Comparison of ENCODE assay signal across 16 cellular contexts in the genomic region with DNA sequence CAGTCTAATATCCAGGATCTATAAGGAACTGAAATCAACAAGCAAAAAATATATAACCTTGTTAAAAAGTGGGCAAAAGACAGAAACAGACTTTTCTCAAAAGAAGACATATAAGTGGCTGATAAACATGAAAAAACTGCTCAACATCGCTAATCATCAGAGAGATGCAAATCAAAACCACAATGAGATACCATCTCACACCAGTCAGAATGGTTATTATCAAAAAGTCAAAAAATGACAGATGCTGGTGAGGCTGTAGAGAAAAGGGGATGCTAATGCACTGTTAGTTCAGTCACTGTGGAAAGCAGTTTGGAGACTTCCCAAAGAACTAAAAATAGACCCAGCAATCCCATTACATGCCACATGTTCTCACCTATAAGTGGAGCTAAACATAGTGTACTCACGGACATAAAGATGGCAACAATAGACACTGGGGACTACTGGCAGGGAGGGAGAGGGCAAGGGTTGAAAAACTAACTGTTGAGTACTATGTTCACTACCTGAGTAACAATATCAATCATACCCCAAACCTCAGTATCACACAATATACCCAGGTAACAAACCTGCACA. TPM values are rescaled to one million over a fixed set of nuclear protein-coding genes. Genes with fewer than 3 reads are reported as not detected.
DNase-seq lines count a peak whose midpoint lies in the region; ATAC-seq and TF ChIP-seq lines count a peak whose summit lies in the region.
"Had no signal": no experiment of that assay in that cellular context is flagged by ENCODE, and none has a peak within 500 bp of the region (broad histone marks: within the 10 kb centered on the region; RNA-seq: fewer than 3 reads in every experiment).

No MANE protein-coding gene starts in this region.

- peaks cover 0 to 10% (median 0%) of the 10 kb centered on the region in 12 donors for H3K4me1 ChIP-seq in heart left ventricle
- peaks cover 12% of the 10 kb centered on the region for H3K4me1 ChIP-seq in left ventricle myocardium inferior

- no peaks in the 10 kb centered on the region for H3K36me3 ChIP-seq in heart left ventricle
- no peaks in the 10 kb centered on the region for H3K36me3 ChIP-seq in left ventricle myocardium inferior

- peaks cover 22% of the 10 kb centered on the region for H3K36me3 Mint-ChIP-seq in glutamatergic neuron (ENCODE audit: unreplicated experiment)
- no peaks in the 10 kb centered on the region for H3K36me3 Mint-ChIP-seq in stimulated activated naive B cell treated with anti-CD40 and anti-IgM and Interleukin-4, amounts not matched to agents 10 μg/mL and 1 μg/mL and 100 μg/mL, for 72 hours

- 37 to 47% (median 40%) methylated on average over 2 of the region's 2 CpGs for WGBS in heart left ventricle, 4 donors

- peaks cover 14% of the 10 kb centered on the region for H3K27me3 Mint-ChIP-seq in glutamatergic neuron (ENCODE audit: unreplicated experiment)
- peaks cover 3 to 25% of the 10 kb centered on the region in 2 donors for H3K27me3 Mint-ChIP-seq in stimulated activated naive B cell treated with anti-CD40 and anti-IgM and Interleukin-4, amounts not matched to agents 10 μg/mL and 1 μg/mL and 100 μg/mL, for 72 hours

- no peak overlapping the region for H3K27ac ChIP-seq in heart left ventricle
- no peak overlapping the region for H3K27ac ChIP-seq in left ventricle myocardium inferior (replicated peaks)
- H3K27ac ChIP-seq: 22Rv1, HL-60 had no signal

- intact Hi-C loops in heart left ventricle (cut with DNase I) (no loop called here), left ventricle myocardium inferior (cut with micrococcal nuclease) (no loop called here)

- H3K9me3 ChIP-seq in heart left ventricle (peaks cover 0 to 22% (median 0%) of the 10 kb centered on the region in 12 donors), left ventricle myocardium inferior (replicated peaks) (peaks cover 17% of the 10 kb centered on the region)

- DNase-seq in NCI-H1694 (lab: John Stamatoyannopoulos, UW) (peak; percentile 14), NCI-H1694 treated with DMSO at 0.1 percent for 48 hours (lab: John Stamatoyannopoulos, UW) (no peak), heart left ventricle (no peak), left ventricle myocardium inferior (no peak), glutamatergic neuron (no peak), islet precursor cell (no peak)
- DNase-seq in stimulated activated naive B cell treated with anti-CD40 and anti-IgM and Interleukin-4, amounts not matched to agents 10 μg/mL and 1 μg/mL and 100 μg/mL, for 72 hours: no peak
- DNase-seq: DMS79, EL, H7 had no signal

- no peak overlapping the region for H3K4me3 Mint-ChIP-seq in glutamatergic neuron (ENCODE audit: unreplicated experiment)
- H3K4me3 Mint-ChIP-seq in stimulated activated naive B cell treated with anti-CD40 and anti-IgM and Interleukin-4, amounts not matched to agents 10 μg/mL and 1 μg/mL and 100 μg/mL, for 72 hours: no peak overlapping the region
- H3K4me3 Mint-ChIP-seq: GM23338 had no signal

- H3K4me3 ChIP-seq in heart left ventricle (no peak overlapping the region), left ventricle myocardium inferior (no peak overlapping the region)
- H3K4me3 ChIP-seq: GM23338 had no signal

- H3K27ac Mint-ChIP-seq in glutamatergic neuron (ENCODE audit: unreplicated experiment): peak overlapping the region; percentile 96
- H3K27ac Mint-ChIP-seq in stimulated activated naive B cell treated with anti-CD40 and anti-IgM and Interleukin-4, amounts not matched to agents 10 μg/mL and 1 μg/mL and 100 μg/mL, for 72 hours: no peak overlapping the region
- H3K27ac Mint-ChIP-seq: GM23338 had no signal

- ATAC-seq in heart left ventricle (peak; percentile 83 to 88 (median 85)), GM18873 (IDR thresholded peaks at IDR 0.05; ENCODE audit: low FRiP score, unreplicated experiment) (no peak)
- no peak for ATAC-seq in stimulated activated naive B cell treated with anti-CD40 and anti-IgM and Interleukin-4, amounts not matched to agents 10 μg/mL and 1 μg/mL and 100 μg/mL, for 72 hours (replicated peaks)
- ATAC-seq: GM23338 had no signal

- peaks cover 21% of the 10 kb centered on the region for H3K9me3 Mint-ChIP-seq in glutamatergic neuron (ENCODE audit: unreplicated experiment)
- peaks cover 7 to 11% of the 10 kb centered on the region in 2 donors for H3K9me3 Mint-ChIP-seq in stimulated activated naive B cell treated with anti-CD40 and anti-IgM and Interleukin-4, amounts not matched to agents 10 μg/mL and 1 μg/mL and 100 μg/mL, for 72 hours

- no peaks in the 10 kb centered on the region for H3K27me3 ChIP-seq in heart left ventricle
- H3K27me3 ChIP-seq in left ventricle myocardium inferior (ENCODE audit: low read depth): no peaks in the 10 kb centered on the region

- no peak for TF ChIP-seq CTCF in heart left ventricle (IDR thresholded peaks at IDR 0.05)
- no peak for TF ChIP-seq CTCF in left ventricle myocardium inferior (IDR thresholded peaks at IDR 0.05; ENCODE audit: borderline replicate concordance)
- TF ChIP-seq CTCF in glutamatergic neuron (IDR thresholded peaks at IDR 0.05; ENCODE audit: partially characterized antibody, unreplicated experiment): no peak

- peaks cover 44% of the 10 kb centered on the region for H3K4me1 Mint-ChIP-seq in glutamatergic neuron (ENCODE audit: low read depth, unreplicated experiment)
- no peaks in the 10 kb centered on the region for H3K4me1 Mint-ChIP-seq in stimulated activated naive B cell treated with anti-CD40 and anti-IgM and Interleukin-4, amounts not matched to agents 10 μg/mL and 1 μg/mL and 100 μg/mL, for 72 hours
- H3K4me1 Mint-ChIP-seq: GM23338 had no signal

- no peak for TF ChIP-seq POLR2A in heart left ventricle (IDR thresholded peaks at IDR 0.05)

RNA-seq across cellular contexts. Expression of a gene that starts 11.7 kb away (rescaled TPM):
- total RNA-seq in heart left ventricle (not detected), left ventricle myocardium inferior (not detected), glutamatergic neuron (ENCODE audit: unreplicated experiment) (0.54 TPM)
- polyA plus RNA-seq in heart left ventricle: not detected
- total RNA-seq: A673, H7 had no signal
- polyA plus RNA-seq: BJ, GM23338 had no signal

RNA-seq across cellular contexts. Expression of a gene that starts 41.8 kb away (rescaled TPM):
- total RNA-seq in heart left ventricle (10 to 100 TPM; 14.9 to 33.8 (median 27.7) TPM), left ventricle myocardium inferior (31.6 TPM), glutamatergic neuron (ENCODE audit: unreplicated experiment) (46.1 TPM)
- polyA plus RNA-seq in heart left ventricle: 1 to 10 TPM; 6.1 to 8.0 TPM

Comparison
In these comparisons a context has a peak if more than half of its experiments do, and no peak if none do; other contexts are left out.
1. ATAC-seq: peak in heart left ventricle (4 of 4); none in stimulated activated naive B cell treated with anti-CD40 and anti-IgM and Interleukin-4, amounts not matched to agents 10 μg/mL and 1 μg/mL and 100 μg/mL, for 72 hours (0 of 2) and GM18873 (single experiment).